In the genomic region with DNA sequence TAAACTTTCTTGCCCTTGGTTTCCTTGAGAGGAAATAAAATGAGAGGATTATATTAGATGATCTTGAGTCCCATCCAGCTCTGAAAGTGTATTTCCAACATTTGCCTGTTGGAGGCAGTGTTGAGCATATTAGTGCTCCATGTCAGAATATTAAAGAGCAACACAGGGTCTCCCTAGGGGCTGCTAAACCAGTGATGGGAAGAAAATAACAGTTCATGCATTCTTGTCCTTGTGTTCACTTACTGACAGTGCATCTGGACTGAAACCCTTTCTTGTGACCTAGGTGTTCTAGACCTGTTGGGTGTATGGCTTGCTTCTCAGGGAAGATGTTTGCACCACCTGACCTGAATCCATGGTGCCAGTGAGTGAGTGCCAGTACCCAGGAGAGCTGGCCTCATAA, we compare ENCODE assay signal across 9 cellular contexts.
A peak's percentile ranks its signal among the peaks of the same experiment; 100 is the strongest.
DNase-seq lines count a peak whose midpoint lies in the region; ATAC-seq and TF ChIP-seq lines count a peak whose summit lies in the region.
"Had no signal": no experiment of that assay in that cellular context is flagged by ENCODE, and none has a peak within 500 bp of the region (broad histone marks: within the 10 kb centered on the region; RNA-seq: fewer than 3 reads in every experiment).

No MANE protein-coding gene starts in this region.

- H3K4me3 Mint-ChIP-seq in activated CD8-positive, alpha-beta T cell treated with anti-CD3 and anti-CD28 coated beads, Interleukin-2, amount 10 ng/mL, durations not matched to agents 7 days and 5 days, result no peak overlapping the region
- H3K4me3 Mint-ChIP-seq in immature natural killer cell, result no peak overlapping the region
- H3K4me3 Mint-ChIP-seq: T-helper 1 cell treated with Interleukin-12 subunit alpha and Interleukin-12 subunit beta and Interleukin-4 antibody, amounts not matched to agents 30 μg/mL and 1 μg/mL, for 36 hours had no signal

- peaks cover 4% of the 10 kb centered on the region for H3K4me1 Mint-ChIP-seq in activated CD8-positive, alpha-beta T cell treated with anti-CD3 and anti-CD28 coated beads, Interleukin-2, amount 10 ng/mL, durations not matched to agents 7 days and 5 days (ENCODE audit: low read depth)
- H3K4me1 Mint-ChIP-seq in immature natural killer cell, result peaks cover 4 to 7% of the 10 kb centered on the region in 2 donors

- no peak for DNase-seq in AG09309 (ENCODE audit: low read depth)
- no peak for DNase-seq in GM13977 (ENCODE audit: low spot score)
- peak; percentile 49 for DNase-seq in activated CD8-positive, alpha-beta T cell treated with anti-CD3 and anti-CD28 coated beads, Interleukin-2, amount 10 ng/mL, durations not matched to agents 7 days and 5 days
- peak in 2 of 3 donors; percentile 13 to 17 for DNase-seq in immature natural killer cell
- no peak for DNase-seq in GM19240 (ENCODE audit: insufficient read length, low spot score)
- no peak for DNase-seq in NCI-H2081 treated with DMSO at 0.1 percent for 48 hours (lab: John Stamatoyannopoulos, UW)

- CTCF ChIA-PET in activated CD8-positive, alpha-beta T cell treated with anti-CD3 and anti-CD28 coated beads, Interleukin-2, amount 10 ng/mL, durations not matched to agents 7 days and 5 days (lab: Charles Lee), result interaction anchor here (0.6 to 15.4 kb wide), 24 partner anchors 10 to 288 kb away, joined by 3 to 411 read pairs (median 6); a partner anchor contains a TSS

- TF ChIP-seq CTCF in AG09309 (IDR thresholded peaks at IDR 0.05; ENCODE audit: control insufficient read depth, insufficient read depth, low read depth, low read length, missing control alignments) (peak; percentile 16), GM13977 (IDR thresholded peaks at IDR 0.05; ENCODE audit: extremely low read depth, insufficient read depth, missing control alignments) (peak; percentile 43)

- ATAC-seq in activated CD8-positive, alpha-beta T cell treated with anti-CD3 and anti-CD28 coated beads, Interleukin-2, amount 10 ng/mL, durations not matched to agents 7 days and 5 days, result no peak
- ATAC-seq in GM18858 (IDR thresholded peaks at IDR 0.05; ENCODE audit: unreplicated experiment) (no peak), HG03039 (IDR thresholded peaks at IDR 0.05; ENCODE audit: unreplicated experiment) (no peak)

- in situ Hi-C loops in GM13977 (cut with MboI; ENCODE audit: low pct_unique_long_range_greater_than_20kb, low sequenced_read_pairs, unreplicated experiment), result no loop called here

- peaks cover 11% of the 10 kb centered on the region for H3K27me3 Mint-ChIP-seq in activated CD8-positive, alpha-beta T cell treated with anti-CD3 and anti-CD28 coated beads, Interleukin-2, amount 10 ng/mL, durations not matched to agents 7 days and 5 days (ENCODE audit: low read depth)
- H3K27me3 Mint-ChIP-seq in immature natural killer cell (ENCODE audit: low read depth in 3 of 3), result no peaks in the 10 kb centered on the region

- no peak overlapping the region for H3K27ac Mint-ChIP-seq in activated CD8-positive, alpha-beta T cell treated with anti-CD3 and anti-CD28 coated beads, Interleukin-2, amount 10 ng/mL, durations not matched to agents 7 days and 5 days
- H3K27ac Mint-ChIP-seq in immature natural killer cell, result no peak overlapping the region
- H3K27ac Mint-ChIP-seq: T-helper 1 cell treated with Interleukin-12 subunit alpha and Interleukin-12 subunit beta and Interleukin-4 antibody, amounts not matched to agents 30 μg/mL and 1 μg/mL, for 36 hours had no signal

- POLR2A ChIA-PET in activated CD8-positive, alpha-beta T cell treated with anti-CD3 and anti-CD28 coated beads, Interleukin-2, amount 10 ng/mL, durations not matched to agents 7 days and 5 days (lab: Charles Lee), result no interaction called here

- H3K36me3 Mint-ChIP-seq in activated CD8-positive, alpha-beta T cell treated with anti-CD3 and anti-CD28 coated beads, Interleukin-2, amount 10 ng/mL, durations not matched to agents 7 days and 5 days (ENCODE audit: low read depth), result no peaks in the 10 kb centered on the region
- H3K36me3 Mint-ChIP-seq in immature natural killer cell, result no peaks in the 10 kb centered on the region

- no peaks in the 10 kb centered on the region for H3K9me3 Mint-ChIP-seq in activated CD8-positive, alpha-beta T cell treated with anti-CD3 and anti-CD28 coated beads, Interleukin-2, amount 10 ng/mL, durations not matched to agents 7 days and 5 days (ENCODE audit: insufficient read depth)
- no peaks in the 10 kb centered on the region for H3K9me3 Mint-ChIP-seq in immature natural killer cell
- H3K9me3 Mint-ChIP-seq: T-helper 1 cell treated with Interleukin-12 subunit alpha and Interleukin-12 subunit beta and Interleukin-4 antibody, amounts not matched to agents 30 μg/mL and 1 μg/mL, for 36 hours had no signal

- no peak overlapping the region for H3K4me3 ChIP-seq in AG09309 (ENCODE audit: control insufficient read depth, low read depth, low read length)

Comparison
In these comparisons a context has a peak if more than half of its experiments do, and no peak if none do; other contexts are left out.
1. DNase-seq: peak in activated CD8-positive, alpha-beta T cell treated with anti-CD3 and anti-CD28 coated beads, Interleukin-2, amount 10 ng/mL, durations not matched to agents 7 days and 5 days (single experiment) and immature natural killer cell (2 of 3); none in AG09309 (single experiment), GM13977 (single experiment), GM19240 (single experiment) and NCI-H2081 treated with DMSO at 0.1 percent for 48 hours (single experiment).